11 cellular contexts compared by ENCODE assay signal in the genomic region with DNA sequence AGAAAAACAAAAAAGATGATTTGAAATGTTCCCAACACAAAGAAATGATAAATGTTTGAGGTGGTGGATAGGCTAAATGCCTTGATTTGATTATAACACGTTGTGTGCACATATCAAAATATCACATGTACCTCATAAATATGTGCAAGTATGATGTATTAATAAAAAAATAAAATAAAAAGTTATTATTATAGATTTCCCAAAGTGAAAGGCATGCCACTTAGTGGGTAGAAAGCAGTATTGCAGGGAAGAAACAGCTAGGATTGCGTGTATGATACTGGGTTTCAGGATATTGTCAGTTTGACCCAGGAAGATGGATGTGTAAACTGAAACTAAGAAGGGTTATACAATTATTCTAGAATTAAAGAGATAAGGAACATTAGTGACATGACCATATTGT. TPM values are rescaled to one million over a fixed set of nuclear protein-coding genes. Genes with fewer than 3 reads are reported as not detected.
DNase-seq lines count a peak whose midpoint lies in the region; ATAC-seq and TF ChIP-seq lines count a peak whose summit lies in the region.
"Had no signal": no experiment of that assay in that cellular context is flagged by ENCODE, and none has a peak within 500 bp of the region (broad histone marks: within the 10 kb centered on the region; RNA-seq: fewer than 3 reads in every experiment).

No MANE protein-coding gene starts in this region.

- POLR2A ChIA-PET in activated CD8-positive, alpha-beta T cell treated with anti-CD3 and anti-CD28 coated beads for 36 hours (lab: Charles Lee), result no interaction called here

- H3K4me1 Mint-ChIP-seq in activated CD8-positive, alpha-beta T cell treated with anti-CD3 and anti-CD28 coated beads for 36 hours (ENCODE audit: low read depth), result peaks cover 12% of the 10 kb centered on the region

- no peak overlapping the region for H3K27ac Mint-ChIP-seq in activated CD8-positive, alpha-beta T cell treated with anti-CD3 and anti-CD28 coated beads for 36 hours

- H3K4me3 Mint-ChIP-seq in activated CD8-positive, alpha-beta T cell treated with anti-CD3 and anti-CD28 coated beads for 36 hours, result no peak overlapping the region

- H3K4me3 ChIP-seq in osteoblast (ENCODE audit: insufficient read depth, low read length), result no peak overlapping the region
- H3K4me3 ChIP-seq in SJCRH30, result no peak overlapping the region
- H3K4me3 ChIP-seq in MG63, result no peak overlapping the region

- CTCF ChIA-PET in activated CD8-positive, alpha-beta T cell treated with anti-CD3 and anti-CD28 coated beads for 36 hours (lab: Charles Lee), result no interaction called here

- H3K27me3 Mint-ChIP-seq in activated CD8-positive, alpha-beta T cell treated with anti-CD3 and anti-CD28 coated beads for 36 hours, result peaks cover 14% of the 10 kb centered on the region

- DNase-seq in DMS 273 (lab: John Stamatoyannopoulos, UW; ENCODE audit: unreplicated experiment) (peak; percentile 9), DMS 273 treated with DMSO at 0.1 percent for 48 hours (lab: John Stamatoyannopoulos, UW) (no peak), M059J (ENCODE audit: low read depth) (peak; percentile 21), dermis blood vessel endothelial cell (peak; percentile 52), osteoblast (ENCODE audit: insufficient read length, low spot score, missing footprints) (peak; percentile 87), SJCRH30 (no peak), MG63 (no peak)
- DNase-seq in activated CD8-positive, alpha-beta T cell treated with anti-CD3 and anti-CD28 coated beads for 36 hours, result no peak
- DNase-seq: activated gamma-delta T cell treated with Interleukin-2 at 50 U/mL for 16 hours, SHP77 treated with DMSO at 0.1 percent for 48 hours had no signal

- no peaks in the 10 kb centered on the region for H4K20me1 ChIP-seq in osteoblast (ENCODE audit: insufficient read depth, low read length)

- H2AFZ ChIP-seq in osteoblast (ENCODE audit: low read length), result no peak overlapping the region

- intact Hi-C loops in activated CD8-positive, alpha-beta T cell treated with anti-CD3 and anti-CD28 coated beads for 36 hours (cut with micrococcal nuclease), result no loop called here

- no peaks in the 10 kb centered on the region for H3K36me3 Mint-ChIP-seq in activated CD8-positive, alpha-beta T cell treated with anti-CD3 and anti-CD28 coated beads for 36 hours (ENCODE audit: low read depth)

- H3K9me3 Mint-ChIP-seq in activated CD8-positive, alpha-beta T cell treated with anti-CD3 and anti-CD28 coated beads for 36 hours, result no peaks in the 10 kb centered on the region

- ATAC-seq in activated CD8-positive, alpha-beta T cell treated with anti-CD3 and anti-CD28 coated beads for 36 hours, result no peak

- peak; percentile 60 for TF ChIP-seq CTCF in osteoblast (IDR thresholded peaks at IDR 0.05; ENCODE audit: extremely low read depth, low read depth, low read length)
- TF ChIP-seq CTCF in activated CD8-positive, alpha-beta T cell treated with anti-CD3 and anti-CD28 coated beads for 36 hours (IDR thresholded peaks at IDR 0.05), result no peak

- H3K4me1 ChIP-seq in osteoblast (ENCODE audit: insufficient read depth, low read length) (peaks cover 10% of the 10 kb centered on the region), SJCRH30 (peaks cover 4% of the 10 kb centered on the region)

- H3K79me2 ChIP-seq in osteoblast (ENCODE audit: insufficient read depth, low read length), result peaks cover 4% of the 10 kb centered on the region

- peaks cover 18% of the 10 kb centered on the region for H3K27me3 ChIP-seq in osteoblast (ENCODE audit: insufficient read depth, low read length)
- no peaks in the 10 kb centered on the region for H3K27me3 ChIP-seq in SJCRH30
- H3K27me3 ChIP-seq in MG63, result peaks cover 28% of the 10 kb centered on the region

- H3K27ac ChIP-seq in osteoblast (ENCODE audit: low read depth, low read length) (no peak overlapping the region), SJCRH30 (no peak overlapping the region)

- H3K36me3 ChIP-seq in osteoblast (ENCODE audit: insufficient read depth, low read length) (no peaks in the 10 kb centered on the region), SJCRH30 (no peaks in the 10 kb centered on the region), MG63 (no peaks in the 10 kb centered on the region)

- no peak overlapping the region for H3K4me2 ChIP-seq in osteoblast (ENCODE audit: insufficient read depth, low read length)

- H3K9me3 ChIP-seq in osteoblast (ENCODE audit: low read depth, low read length), result no peaks in the 10 kb centered on the region
- H3K9me3 ChIP-seq in SJCRH30 (replicated peaks), result peaks cover 5% of the 10 kb centered on the region; the same call in 1 of the 2 replicates
- no peaks in the 10 kb centered on the region for H3K9me3 ChIP-seq in MG63

RNA-seq across cellular contexts. Expression of gene TMEM38B, which starts 3.6 kb away (rescaled TPM):
- 16.0 and 25.3 TPM in 2 replicates for total RNA-seq in M059J (2014; rRNA removed; shearing (Covaris generic))
- total RNA-seq in dermis blood vessel endothelial cell (6.5 and 6.8 TPM in 2 replicates), osteoblast (22.4 and 25.0 TPM in 2 replicates)
- total RNA-seq in SJCRH30 (2014; rRNA removed; shearing (Covaris generic)), result 25.4 and 27.1 TPM in 2 replicates
- total RNA-seq in MG63 (2014; rRNA removed; shearing (Covaris generic); ENCODE audit: low replicate concordance), result 6.8 and 10.8 TPM in 2 replicates
- total RNA-seq in activated CD8-positive, alpha-beta T cell treated with anti-CD3 and anti-CD28 coated beads for 36 hours, result 10 to 100 TPM in 1 of 2 experiments, 1 to 10 TPM in 1; 8.2 to 11.3 TPM

RNA-seq across cellular contexts. Expression of gene TAL2, which starts 28.5 kb away (rescaled TPM):
- total RNA-seq in M059J (2014; rRNA removed; shearing (Covaris generic)), result not detected in 2 replicates
- total RNA-seq in dermis blood vessel endothelial cell, result not detected in 2 replicates
- 0.36 and 0.59 TPM in 2 replicates for total RNA-seq in osteoblast
- not detected in 2 replicates for total RNA-seq in SJCRH30 (2014; rRNA removed; shearing (Covaris generic))
- not detected in 2 replicates for total RNA-seq in MG63 (2014; rRNA removed; shearing (Covaris generic); ENCODE audit: low replicate concordance)
- total RNA-seq in activated CD8-positive, alpha-beta T cell treated with anti-CD3 and anti-CD28 coated beads for 36 hours, result not detected
- total RNA-seq: A172 had no signal

Comparison
In these comparisons a context has a peak if more than half of its experiments do, and no peak if none do; other contexts are left out.
1. DNase-seq: peak in DMS 273 (single experiment), M059J (single experiment), dermis blood vessel endothelial cell (single experiment) and osteoblast (single experiment); none in DMS 273 treated with DMSO at 0.1 percent for 48 hours (single experiment), SJCRH30 (0 of 2), MG63 (single experiment) and activated CD8-positive, alpha-beta T cell treated with anti-CD3 and anti-CD28 coated beads for 36 hours (single experiment).